8 cellular contexts compared by ENCODE assay signal in genomic region chr1:39409055-39409816, GRCh38.
DNase-seq lines count a peak whose midpoint lies in the region; ATAC-seq, FAIRE-seq and TF ChIP-seq lines count a peak whose summit lies in the region.

No MANE protein-coding gene starts in this region.

- peak overlapping the region; percentile 41 for H2BK120ac ChIP-seq in H1 (replicated peaks; ENCODE audit: low read depth, low read length)

- H3K27me3 Mint-ChIP-seq in activated naive CD4-positive, alpha-beta T cell treated with anti-CD3 and anti-CD28 coated beads, Interleukin-2, amount 10 ng/mL, durations not matched to agents 7 days and 5 days: no peaks in the 10 kb centered on the region

- no peak overlapping the region for H4K5ac ChIP-seq in H1 (ENCODE audit: insufficient read length, low read depth, low read length)

- H3K56ac ChIP-seq in H1 (replicated peaks; ENCODE audit: insufficient read length, low read depth, low read length): peak overlapping the region; percentile 48

- peaks cover 14% of the 10 kb centered on the region for H3K79me1 ChIP-seq in H1 (ENCODE audit: low read depth, low read length)

- no peaks in the 10 kb centered on the region for H3K27me3 ChIP-seq in H1 (replicated peaks in 1 of 4; ENCODE audit: control insufficient read depth in 3 of 4, extremely low read depth in 1 of 4, insufficient read depth in 3 of 4, low read length in 3 of 4)
- H3K27me3 ChIP-seq in thoracic aorta (replicated peaks; ENCODE audit: insufficient read depth): no peaks in the 10 kb centered on the region

- peak overlapping the region; percentile 79; the same call in 1 of the 2 replicates for H3K18ac ChIP-seq in H1 (ENCODE audit: extremely low read depth, low read length)

- peaks cover 10 to 19% of the 10 kb centered on the region in 2 experiments for H4K20me1 ChIP-seq in H1 (replicated peaks in 1 of 2; ENCODE audit: control insufficient read depth in 1 of 2, insufficient read depth in 2 of 2, low read length in 2 of 2)

- H3K27ac Mint-ChIP-seq in activated naive CD4-positive, alpha-beta T cell treated with anti-CD3 and anti-CD28 coated beads, Interleukin-2, amount 10 ng/mL, durations not matched to agents 7 days and 5 days: no peak overlapping the region

- H3K4me1 ChIP-seq in H1 (replicated peaks in 1 of 4; ENCODE audit: control insufficient read depth in 3 of 4, insufficient read depth in 4 of 4, low read length in 3 of 4) (peaks cover 0 to 18% (median 15%) of the 10 kb centered on the region in 4 experiments; a peak in 6 of 7 replicates), thoracic aorta (ENCODE audit: control insufficient read depth in 1 of 2, low read depth in 2 of 2) (peaks cover 47 to 85% of the 10 kb centered on the region in 2 donors)

- WGBS in H1 (ENCODE audit: extremely low coverage in 1 of 2, insufficient coverage in 1 of 2, insufficient read length in 1 of 2, insufficient replicate concordance in 2 of 2, low coverage in 1 of 2, low lambda C conversion rate in 2 of 2, missing lambda C conversion rate in 1 of 2), 2 experiments: 1% methylated on average over 38 of the region's 71 CpGs; no CpG with 5 or more reads in 1 of the 2 experiments

- no peaks in the 10 kb centered on the region for H3K9me3 Mint-ChIP-seq in activated naive CD4-positive, alpha-beta T cell treated with anti-CD3 and anti-CD28 coated beads, Interleukin-2, amount 10 ng/mL, durations not matched to agents 7 days and 5 days

- no peak; a peak in 1 of 3 replicates for TF ChIP-seq POLR2A in H1 (IDR thresholded peaks at IDR 0.05; ENCODE audit: control extremely low read depth in 1 of 2, low read depth in 2 of 2, low read length in 2 of 2)

- peak overlapping the region; percentile 80 to 97 for H3K4me2 ChIP-seq in H1 (ENCODE audit: insufficient read depth in 1 of 2, low read depth in 2 of 2, low read length in 2 of 2)

- TF ChIP-seq RAD21 in H1 (IDR thresholded peaks at IDR 0.05 in 1 of 2, conservative IDR thresholded peaks at IDR 0.05 in 1 of 2; ENCODE audit: low read depth in 2 of 2, low read length in 2 of 2): no peak

- POLR2A ChIA-PET in H1 (lab: Charles Lee; ENCODE audit: partially characterized antibody): interaction anchor here (0.7 to 2.4 kb wide), 11 partner anchors 11 to 141 kb away, joined by 3 to 9 read pairs (median 4); no protein-coding TSS in a partner anchor

- H3K14ac ChIP-seq in H1 (ENCODE audit: insufficient read length): no peak overlapping the region

- no peak overlapping the region for H2BK20ac ChIP-seq in H1 (ENCODE audit: low read length)

- peak overlapping the region; percentile 82 for H3K4me3 Mint-ChIP-seq in activated naive CD4-positive, alpha-beta T cell treated with anti-CD3 and anti-CD28 coated beads, Interleukin-2, amount 10 ng/mL, durations not matched to agents 7 days and 5 days

- no peak overlapping the region; the same call in 1 of the 2 replicates for H2BK15ac ChIP-seq in H1 (ENCODE audit: low read length)

- H4K8ac ChIP-seq in H1 (ENCODE audit: extremely low read depth, insufficient read depth, low read length): peak overlapping the region; percentile 21

- H3K9me3 ChIP-seq in H1 (ENCODE audit: insufficient read depth in 2 of 2, low read depth in 1 of 2, low read length in 1 of 2) (no peaks in the 10 kb centered on the region), thoracic aorta (no peaks in the 10 kb centered on the region)

- H4K91ac ChIP-seq in H1 (replicated peaks; ENCODE audit: insufficient read length, low read length): peak overlapping the region; percentile 48

- H3K79me2 ChIP-seq in H1 (ENCODE audit: control insufficient read depth in 1 of 2, insufficient read depth in 2 of 2, low read length in 2 of 2): peaks cover 6 to 40% of the 10 kb centered on the region in 2 experiments

- ATAC-seq in HG03432 (IDR thresholded peaks at IDR 0.05; ENCODE audit: unreplicated experiment) (peak; percentile 29), thoracic aorta (ENCODE audit: insufficient number of reproducible peaks, low FRiP score, low read depth) (no peak), HG02840 (IDR thresholded peaks at IDR 0.05; ENCODE audit: low FRiP score, unreplicated experiment) (no peak)

- H3K4me1 Mint-ChIP-seq in activated naive CD4-positive, alpha-beta T cell treated with anti-CD3 and anti-CD28 coated beads, Interleukin-2, amount 10 ng/mL, durations not matched to agents 7 days and 5 days: peaks cover 52% of the 10 kb centered on the region

- peak; percentile 53 for DNase-seq in activated naive CD4-positive, alpha-beta T cell treated with anti-CD3 and anti-CD28 coated beads, Interleukin-2, amount 10 ng/mL, durations not matched to agents 7 days and 5 days
- no peak for DNase-seq in activated naive CD4-positive, alpha-beta T cell (lab: John Stamatoyannopoulos, UW)
- DNase-seq in SK-N-DZ (ENCODE audit: low spot score) (peak; percentile 17), H1 (ENCODE audit: low read depth in 1 of 2, low spot score in 2 of 2) (peak in 1 of 2 experiments; percentile 76), lung microvascular endothelial cell (ENCODE audit: low read depth in 2 of 2) (peak; percentile 92 to 95), thoracic aorta (ENCODE audit: low spot score) (no peak)

- no peak overlapping the region for H2BK12ac ChIP-seq in H1 (ENCODE audit: low read depth, low read length)

- no peak for FAIRE-seq in H1 (lab: Jason Lieb, UNC)

- TF ChIP-seq CTCF in H1 (IDR thresholded peaks at IDR 0.05; ENCODE audit: control extremely low read depth in 1 of 3, insufficient read depth in 1 of 3, low read depth in 1 of 3, low read length in 3 of 3) (0 out of 4 replicates have a peak, but pooled peaks of 1 of the 3 experiments have one; percentile 1), thoracic aorta (IDR thresholded peaks at IDR 0.05) (no peak)

- H3K9ac ChIP-seq in H1 (replicated peaks in 1 of 4; ENCODE audit: extremely low read depth in 1 of 4, low read depth in 3 of 4, low read length in 3 of 4): peak overlapping the region; percentile 19 to 80 (median 74)

- TF ChIP-seq EP300 in H1 (IDR thresholded peaks at IDR 0.05; ENCODE audit: borderline replicate concordance in 1 of 2, low read depth in 2 of 2, low read length in 2 of 2): no peak

- peaks cover 7% of the 10 kb centered on the region; the same call in 1 of the 2 replicates for H3K23me2 ChIP-seq in H1 (ENCODE audit: low read depth, low read length)

- H3K27ac ChIP-seq in H1 (ENCODE audit: low read depth, low read length) (peak overlapping the region; percentile 66), thoracic aorta (peak overlapping the region; percentile 85 to 92)

- H3K23ac ChIP-seq in H1 (ENCODE audit: insufficient read length): no peak overlapping the region

- H3K36me3 Mint-ChIP-seq in activated naive CD4-positive, alpha-beta T cell treated with anti-CD3 and anti-CD28 coated beads, Interleukin-2, amount 10 ng/mL, durations not matched to agents 7 days and 5 days: peaks cover 47% of the 10 kb centered on the region

- CTCF ChIA-PET in activated naive CD4-positive, alpha-beta T cell treated with anti-CD3 and anti-CD28 coated beads, Interleukin-2, amount 10 ng/mL, durations not matched to agents 7 days and 5 days (lab: Charles Lee): interaction anchor here (0.6 to 2.9 kb wide), 4 partner anchors 10 to 217 kb away, joined by 3 to 29 read pairs (median 10); no protein-coding TSS in a partner anchor
- CTCF ChIA-PET in H1 (lab: Charles Lee; ENCODE audit: partially characterized antibody): interaction anchor here (0.6 to 7.0 kb wide), 11 partner anchors 10 to 313 kb away, joined by 3 to 46 read pairs (median 6); no protein-coding TSS in a partner anchor

- H3K36me3 ChIP-seq in H1 (ENCODE audit: control insufficient read depth in 2 of 4, insufficient read depth in 4 of 4, low read length in 3 of 4) (peaks cover 2 to 11% (median 8%) of the 10 kb centered on the region in 4 experiments; a peak in 3 of 8 replicates), thoracic aorta (no peaks in the 10 kb centered on the region)

- no peak overlapping the region for H3K4ac ChIP-seq in H1 (replicated peaks; ENCODE audit: insufficient read length, low read depth, low read length)

- H3K4me3 ChIP-seq in H1 (ENCODE audit: extremely low read depth in 1 of 4, insufficient read depth in 2 of 4, low read depth in 3 of 4, low read length in 4 of 4) (peak overlapping the region; percentile 62 to 97 (median 88)), thoracic aorta (peak overlapping the region; percentile 92)

- H2AK5ac ChIP-seq in H1 (ENCODE audit: low read depth, low read length): no peak overlapping the region

- H2AFZ ChIP-seq in H1 (ENCODE audit: low read length): no peak overlapping the region

- peak overlapping the region; percentile 20; the same call in 1 of the 2 replicates for H2BK5ac ChIP-seq in H1 (ENCODE audit: low read depth, low read length)

TF ChIP-seq in H1, 55 proteins besides CTCF, POLR2A, EP300 and RAD21 (continues in another document):
- TF ChIP-seq TAF7 (optimal IDR thresholded peaks at IDR 0.05; ENCODE audit: borderline replicate concordance, low read depth, low read length): peak; percentile 15
- TF ChIP-seq POLR2AphosphoS5 (IDR thresholded peaks at IDR 0.05; ENCODE audit: low read depth, low read length): peak; percentile 61; the same call in 1 of the 2 replicates
- peak; percentile 61 for TF ChIP-seq ASH2L (IDR thresholded peaks at IDR 0.05; ENCODE audit: low read length)
- no peak for TF ChIP-seq GABPA (IDR thresholded peaks at IDR 0.05; ENCODE audit: borderline replicate concordance, insufficient read depth, low read length)
- TF ChIP-seq SP1 (IDR thresholded peaks at IDR 0.05; ENCODE audit: low read depth, low read length): no peak
- peak; percentile 63; the same call in 1 of the 2 replicates for TF ChIP-seq RBBP5 (IDR thresholded peaks at IDR 0.05; ENCODE audit: borderline replicate concordance, low read depth, low read length)
- 0 out of 4 replicates have a peak, but pooled peaks of 1 of the 2 experiments have one; percentile 70 for TF ChIP-seq SIN3A (conservative IDR thresholded peaks at IDR 0.05 in 1 of 2, IDR thresholded peaks at IDR 0.05 in 1 of 2; ENCODE audit: low read depth in 1 of 2, low read length in 2 of 2)
- TF ChIP-seq ATF2 (IDR thresholded peaks at IDR 0.05; ENCODE audit: low read length): no peak
- no peak for TF ChIP-seq SAP30 (IDR thresholded peaks at IDR 0.05; ENCODE audit: insufficient read depth, insufficient replicate concordance, low read length)
- no peak for TF ChIP-seq CHD1 (IDR thresholded peaks at IDR 0.05; ENCODE audit: low read depth, low read length)
- TF ChIP-seq TAF1 (IDR thresholded peaks at IDR 0.05; ENCODE audit: low read depth, low read length): peak; percentile 40; the same call in 1 of the 2 replicates

Comparison
In these comparisons a context has a peak if more than half of its experiments do, and no peak if none do; other contexts are left out.
1. DNase-seq: peak in activated naive CD4-positive, alpha-beta T cell treated with anti-CD3 and anti-CD28 coated beads, Interleukin-2, amount 10 ng/mL, durations not matched to agents 7 days and 5 days (single experiment), SK-N-DZ (single experiment) and lung microvascular endothelial cell (2 of 2); none in activated naive CD4-positive, alpha-beta T cell (0 of 4) and thoracic aorta (single experiment).